8 cellular contexts compared by ENCODE assay signal in the genomic region with DNA sequence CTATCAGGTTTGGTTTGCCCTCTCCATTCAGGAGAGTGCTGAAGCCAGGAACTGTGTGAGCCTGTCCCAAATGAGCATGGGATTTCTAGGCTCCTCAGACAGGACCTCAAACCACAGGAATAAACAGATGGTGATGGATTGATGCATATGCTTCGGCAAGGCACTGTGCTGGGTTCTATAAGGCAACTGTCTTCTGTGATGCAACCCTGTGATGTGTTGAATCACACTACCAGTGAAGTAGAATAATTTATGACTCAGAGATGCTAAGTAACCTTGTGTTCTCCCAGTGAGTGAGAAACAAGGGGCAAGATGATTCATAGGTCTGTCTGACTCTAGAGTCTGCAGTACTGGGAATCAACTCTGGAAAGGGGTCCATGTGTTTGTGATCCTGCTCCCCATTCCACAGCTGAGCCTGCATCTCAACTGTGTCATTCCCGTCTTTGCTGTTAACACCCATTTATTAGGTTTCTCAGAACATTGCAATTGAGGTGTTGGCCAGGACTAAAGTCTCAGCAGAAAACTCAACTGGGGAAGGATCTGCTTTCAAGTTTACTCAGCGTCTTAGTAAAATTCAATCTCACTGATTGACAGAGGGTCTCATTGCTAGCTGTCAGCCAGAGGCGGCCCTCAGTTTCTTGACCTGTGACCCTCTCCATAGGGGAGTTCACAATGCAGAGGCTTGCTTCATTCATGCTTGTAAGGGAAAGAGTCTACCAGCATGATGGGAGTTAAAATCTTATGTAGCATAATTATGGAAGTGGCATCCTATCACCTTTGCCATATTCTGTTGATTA.
A peak's percentile ranks its signal among the peaks of the same experiment; 100 is the strongest.
DNase-seq lines count a peak whose midpoint lies in the region; ATAC-seq and TF ChIP-seq lines count a peak whose summit lies in the region.

No MANE protein-coding gene starts in this region.

- no peak overlapping the region for H3K4me3 ChIP-seq in H7 (ENCODE audit: insufficient read depth, low read depth, low read length)

- DNase-seq in natural killer cell treated with Interleukin-12 subunit alpha and Interleukin-12 subunit beta and Interleukin-15 and Interleukin-18, amount 100 ng/mL, for 72 hours (ENCODE audit: low spot score) = no peak
- DNase-seq in natural killer cell (no peak), hepatic stellate cell (ENCODE audit: low spot score) (peak; percentile 62), superior temporal gyrus (ENCODE audit: extremely low spot score) (peak; percentile 30), H7 (no peak), NCI-H748 (lab: John Stamatoyannopoulos, UW; ENCODE audit: unreplicated experiment) (no peak), NCI-H2107 (lab: John Stamatoyannopoulos, UW) (no peak)
- peak; percentile 34 to 40 for DNase-seq in activated CD4-positive, alpha-beta T cell treated with anti-CD3 and anti-CD28 coated beads, Interleukin-2, amount 50 U/mL, for 48 hours

- intact Hi-C loops in natural killer cell (cut with micrococcal nuclease) = no loop called here

- H3K27ac Mint-ChIP-seq in natural killer cell treated with Interleukin-12 subunit alpha and Interleukin-12 subunit beta and Interleukin-15 and Interleukin-18, amount 100 ng/mL, for 72 hours = peak overlapping the region in 1 of 2 donors; percentile 67
- no peak overlapping the region for H3K27ac Mint-ChIP-seq in natural killer cell

- peak overlapping the region; percentile 41 for H3K4me3 Mint-ChIP-seq in natural killer cell treated with Interleukin-12 subunit alpha and Interleukin-12 subunit beta and Interleukin-15 and Interleukin-18, amount 100 ng/mL, for 72 hours
- no peak overlapping the region for H3K4me3 Mint-ChIP-seq in natural killer cell

- H3K36me3 Mint-ChIP-seq in natural killer cell treated with Interleukin-12 subunit alpha and Interleukin-12 subunit beta and Interleukin-15 and Interleukin-18, amount 100 ng/mL, for 72 hours = no peaks in the 10 kb centered on the region
- no peaks in the 10 kb centered on the region for H3K36me3 Mint-ChIP-seq in natural killer cell

- ATAC-seq in natural killer cell treated with Interleukin-12 subunit alpha and Interleukin-12 subunit beta and Interleukin-15 and Interleukin-18, amount 100 ng/mL, for 72 hours = peak; percentile 90 to 94
- no peak for ATAC-seq in natural killer cell

- peaks cover 5 to 15% of the 10 kb centered on the region in 2 donors for H3K4me1 Mint-ChIP-seq in natural killer cell treated with Interleukin-12 subunit alpha and Interleukin-12 subunit beta and Interleukin-15 and Interleukin-18, amount 100 ng/mL, for 72 hours (ENCODE audit: low read depth in 2 of 2)
- no peaks in the 10 kb centered on the region for H3K4me1 Mint-ChIP-seq in natural killer cell

- H3K36me3 ChIP-seq in H7 (replicated peaks; ENCODE audit: control insufficient read depth, insufficient read depth, low read length) = no peaks in the 10 kb centered on the region

- H3K27me3 ChIP-seq in H7 (ENCODE audit: control insufficient read depth, insufficient read depth, low read length) = no peaks in the 10 kb centered on the region

- H3K27me3 Mint-ChIP-seq in natural killer cell treated with Interleukin-12 subunit alpha and Interleukin-12 subunit beta and Interleukin-15 and Interleukin-18, amount 100 ng/mL, for 72 hours = peaks cover 0 to 4% of the 10 kb centered on the region in 2 donors
- peaks cover 4 to 7% of the 10 kb centered on the region in 2 donors for H3K27me3 Mint-ChIP-seq in natural killer cell (ENCODE audit: low read depth in 2 of 2)

- TF ChIP-seq CTCF in natural killer cell (IDR thresholded peaks at IDR 0.05) = no peak

- no peaks in the 10 kb centered on the region for H3K9me3 Mint-ChIP-seq in natural killer cell treated with Interleukin-12 subunit alpha and Interleukin-12 subunit beta and Interleukin-15 and Interleukin-18, amount 100 ng/mL, for 72 hours
- H3K9me3 Mint-ChIP-seq in natural killer cell = no peaks in the 10 kb centered on the region

Comparison
In these comparisons a context has a peak if more than half of its experiments do, and no peak if none do; other contexts are left out.
1. ATAC-seq: peak in natural killer cell treated with Interleukin-12 subunit alpha and Interleukin-12 subunit beta and Interleukin-15 and Interleukin-18, amount 100 ng/mL, for 72 hours (2 of 2); none in natural killer cell (0 of 3).
2. DNase-seq: peak in activated CD4-positive, alpha-beta T cell treated with anti-CD3 and anti-CD28 coated beads, Interleukin-2, amount 50 U/mL, for 48 hours (2 of 2), hepatic stellate cell (single experiment) and superior temporal gyrus (single experiment); none in natural killer cell treated with Interleukin-12 subunit alpha and Interleukin-12 subunit beta and Interleukin-15 and Interleukin-18, amount 100 ng/mL, for 72 hours (single experiment), natural killer cell (single experiment), H7 (single experiment), NCI-H748 (single experiment) and NCI-H2107 (single experiment).